19 cellular contexts compared by ENCODE assay signal in the genomic region with DNA sequence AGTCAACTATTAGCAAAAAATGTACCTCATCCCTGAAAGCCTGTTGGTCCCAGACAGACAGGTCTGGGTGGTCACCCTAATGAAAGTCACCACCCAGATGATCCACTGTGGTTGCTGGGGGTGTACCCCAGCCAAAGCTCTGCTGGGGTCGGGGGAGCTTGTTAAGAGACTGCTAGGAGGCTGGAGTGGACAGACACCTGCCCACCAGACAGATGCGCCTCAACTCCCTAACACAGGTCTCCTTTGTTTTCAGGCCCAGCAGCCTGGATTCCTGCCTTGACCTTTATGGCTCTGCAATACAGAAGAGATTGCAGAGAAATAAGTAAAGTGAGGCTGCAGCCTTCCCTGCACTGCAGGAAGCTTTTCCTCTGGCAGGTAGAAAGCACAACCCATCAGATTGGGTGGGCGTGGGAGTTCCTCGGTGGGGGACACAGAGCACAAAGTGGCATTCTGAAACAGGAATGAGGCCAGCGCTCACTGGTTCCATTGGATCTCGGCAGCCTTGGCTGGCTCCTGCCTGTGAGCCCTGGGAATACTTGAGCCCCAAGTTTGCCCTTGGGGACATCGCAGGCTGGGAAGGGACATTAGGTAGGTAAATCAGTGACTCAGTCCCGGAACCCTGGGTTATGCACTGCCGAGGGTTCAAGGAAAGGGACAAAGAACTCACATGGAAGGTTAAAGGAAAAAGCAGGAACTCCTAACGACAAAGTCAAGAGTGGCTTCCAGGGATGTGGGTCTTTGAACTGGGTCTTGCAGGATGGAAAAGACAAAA. TPM values are rescaled to one million over a fixed set of nuclear protein-coding genes. Genes with fewer than 3 reads are reported as not detected.
DNase-seq lines count a peak whose midpoint lies in the region; ATAC-seq and TF ChIP-seq lines count a peak whose summit lies in the region.
"Had no signal": no experiment of that assay in that cellular context is flagged by ENCODE, and none has a peak within 500 bp of the region (broad histone marks: within the 10 kb centered on the region; RNA-seq: fewer than 3 reads in every experiment).

No MANE protein-coding gene starts in this region.

- DNase-seq in cardiac septum (ENCODE audit: low spot score) (peak; percentile 68), Right ventricle myocardium superior (no peak), dermis blood vessel endothelial cell (peak; percentile 6), mesothelial cell of epicardium (ENCODE audit: low spot score in 2 of 2, unreplicated experiment in 2 of 2) (no peak), type B pancreatic cell (ENCODE audit: extremely low spot score, unreplicated experiment) (peak; percentile 59), GM13976 (ENCODE audit: low spot score) (no peak)
- DNase-seq: activated CD8-positive, alpha-beta T cell treated with anti-CD3 and anti-CD28 coated beads for 36 hours; CD4-positive, alpha-beta memory T cell; effector memory CD8-positive, alpha-beta T cell; hippocampal formation; SIG-M5; stimulated activated naive CD4-positive, alpha-beta T cell; T-helper 2 cell; upper lobe of left lung had no signal

- in situ Hi-C loops in GM13976 (cut with MboI; ENCODE audit: low sequenced_read_pairs, unreplicated experiment): no loop called here

- H3K4me3 Mint-ChIP-seq in mesothelial cell of epicardium (no peak overlapping the region), type B pancreatic cell (peak overlapping the region; percentile 25)
- H3K4me3 Mint-ChIP-seq: activated CD8-positive, alpha-beta T cell treated with anti-CD3 and anti-CD28 coated beads for 36 hours; activated T-helper 1 cell treated with anti-CD3 and anti-CD28 coated beads, Interleukin-12 subunit alpha, Interleukin-12 subunit beta, Interleukin-2, Interleukin-4 antibody, amounts not matched to agents 30 ng/mL and 10 ng/mL and 1 ng/mL, durations not matched to agents 14 hours and 24 hours and 36 hours; CD4-positive, alpha-beta memory T cell; central memory CD8-positive, alpha-beta T cell; effector memory CD8-positive, alpha-beta T cell had no signal

- H3K4me1 Mint-ChIP-seq in mesothelial cell of epicardium: peaks cover 29% of the 10 kb centered on the region
- H3K4me1 Mint-ChIP-seq in type B pancreatic cell (ENCODE audit: unreplicated experiment): peaks cover 25% of the 10 kb centered on the region
- H3K4me1 Mint-ChIP-seq: CD4-positive, alpha-beta memory T cell; central memory CD8-positive, alpha-beta T cell had no signal

- TF ChIP-seq CTCF in mesothelial cell of epicardium (IDR thresholded peaks at IDR 0.05; ENCODE audit: unreplicated experiment) (no peak), type B pancreatic cell (conservative IDR thresholded peaks at IDR 0.05) (no peak), GM13976 (IDR thresholded peaks at IDR 0.05; ENCODE audit: borderline replicate concordance, control extremely low read depth, extremely low read depth, insufficient read depth, missing control alignments) (no peak)

- no peaks in the 10 kb centered on the region for H3K27me3 Mint-ChIP-seq in mesothelial cell of epicardium (ENCODE audit: low read depth)
- no peaks in the 10 kb centered on the region for H3K27me3 Mint-ChIP-seq in type B pancreatic cell

- intact Hi-C loops in cardiac septum (cut with DNase I): no loop called here
- intact Hi-C loops in Right ventricle myocardium superior (cut with DNase I): no loop called here

- ATAC-seq in Right ventricle myocardium superior (ENCODE audit: poor library complexity) (no peak), GM21786 (IDR thresholded peaks at IDR 0.05; ENCODE audit: unreplicated experiment) (no peak), GM18498 (IDR thresholded peaks at IDR 0.05; ENCODE audit: unreplicated experiment) (no peak)
- ATAC-seq: activated CD8-positive, alpha-beta T cell treated with anti-CD3 and anti-CD28 coated beads for 36 hours; effector memory CD8-positive, alpha-beta T cell had no signal

- H3K27ac Mint-ChIP-seq in mesothelial cell of epicardium (peak overlapping the region; percentile 78), type B pancreatic cell (peak overlapping the region; percentile 81)
- H3K27ac Mint-ChIP-seq: activated CD8-positive, alpha-beta T cell treated with anti-CD3 and anti-CD28 coated beads for 36 hours; activated T-helper 1 cell treated with anti-CD3 and anti-CD28 coated beads, Interleukin-12 subunit alpha, Interleukin-12 subunit beta, Interleukin-2, Interleukin-4 antibody, amounts not matched to agents 30 ng/mL and 10 ng/mL and 1 ng/mL, durations not matched to agents 14 hours and 24 hours and 36 hours; effector memory CD8-positive, alpha-beta T cell had no signal

- H3K9me3 Mint-ChIP-seq in mesothelial cell of epicardium (peaks cover 11% of the 10 kb centered on the region), type B pancreatic cell (peaks cover 7% of the 10 kb centered on the region)
- H3K9me3 Mint-ChIP-seq: activated CD8-positive, alpha-beta T cell treated with anti-CD3 and anti-CD28 coated beads for 36 hours; activated T-helper 1 cell treated with anti-CD3 and anti-CD28 coated beads, Interleukin-12 subunit alpha, Interleukin-12 subunit beta, Interleukin-2, Interleukin-4 antibody, amounts not matched to agents 30 ng/mL and 10 ng/mL and 1 ng/mL, durations not matched to agents 14 hours and 24 hours and 36 hours; central memory CD8-positive, alpha-beta T cell; effector memory CD8-positive, alpha-beta T cell had no signal

- H3K36me3 Mint-ChIP-seq in mesothelial cell of epicardium (no peaks in the 10 kb centered on the region), type B pancreatic cell (no peaks in the 10 kb centered on the region)
- H3K36me3 Mint-ChIP-seq: CD4-positive, alpha-beta memory T cell had no signal

RNA-seq across cellular contexts. Expression of a gene that starts 18.0 kb away (rescaled TPM):
- total RNA-seq in cardiac septum: 0.16 TPM
- total RNA-seq in Right ventricle myocardium superior: not detected
- under 0.01 and 0.28 TPM in 2 replicates for total RNA-seq in dermis blood vessel endothelial cell
- 0.96 to 1.4 TPM (median 0.99 TPM) in 3 replicates for total RNA-seq in mesothelial cell of epicardium
- total RNA-seq in type B pancreatic cell (ENCODE audit: low replicate concordance): 4.0 and 4.9 TPM in 2 replicates
- total RNA-seq: activated T-helper 1 cell treated with anti-CD3 and anti-CD28 coated beads, Interleukin-12 subunit alpha, Interleukin-12 subunit beta, Interleukin-2, Interleukin-4 antibody, amounts not matched to agents 30 ng/mL and 10 ng/mL and 1 ng/mL, durations not matched to agents 14 hours and 24 hours and 36 hours; CD4-positive, alpha-beta memory T cell had no signal

RNA-seq across cellular contexts. Expression of a gene that starts 53.9 kb away (rescaled TPM):
- total RNA-seq in cardiac septum (not detected), Right ventricle myocardium superior (not detected), dermis blood vessel endothelial cell (not detected in 2 replicates), mesothelial cell of epicardium (not detected in 3 replicates), type B pancreatic cell (ENCODE audit: low replicate concordance) (not detected in 2 replicates)
- total RNA-seq: activated CD8-positive, alpha-beta T cell treated with anti-CD3 and anti-CD28 coated beads for 36 hours; activated T-helper 1 cell treated with anti-CD3 and anti-CD28 coated beads, Interleukin-12 subunit alpha, Interleukin-12 subunit beta, Interleukin-2, Interleukin-4 antibody, amounts not matched to agents 30 ng/mL and 10 ng/mL and 1 ng/mL, durations not matched to agents 14 hours and 24 hours and 36 hours; CD4-positive, alpha-beta memory T cell; psoas muscle; upper lobe of left lung had no signal

Comparison
In these comparisons a context has a peak if more than half of its experiments do, and no peak if none do; other contexts are left out.
1. DNase-seq: peak in cardiac septum (single experiment), dermis blood vessel endothelial cell (single experiment) and type B pancreatic cell (single experiment); none in Right ventricle myocardium superior (single experiment), mesothelial cell of epicardium (0 of 2) and GM13976 (single experiment).